Comparison of ENCODE assay signal across 9 cellular contexts in the genomic region with DNA sequence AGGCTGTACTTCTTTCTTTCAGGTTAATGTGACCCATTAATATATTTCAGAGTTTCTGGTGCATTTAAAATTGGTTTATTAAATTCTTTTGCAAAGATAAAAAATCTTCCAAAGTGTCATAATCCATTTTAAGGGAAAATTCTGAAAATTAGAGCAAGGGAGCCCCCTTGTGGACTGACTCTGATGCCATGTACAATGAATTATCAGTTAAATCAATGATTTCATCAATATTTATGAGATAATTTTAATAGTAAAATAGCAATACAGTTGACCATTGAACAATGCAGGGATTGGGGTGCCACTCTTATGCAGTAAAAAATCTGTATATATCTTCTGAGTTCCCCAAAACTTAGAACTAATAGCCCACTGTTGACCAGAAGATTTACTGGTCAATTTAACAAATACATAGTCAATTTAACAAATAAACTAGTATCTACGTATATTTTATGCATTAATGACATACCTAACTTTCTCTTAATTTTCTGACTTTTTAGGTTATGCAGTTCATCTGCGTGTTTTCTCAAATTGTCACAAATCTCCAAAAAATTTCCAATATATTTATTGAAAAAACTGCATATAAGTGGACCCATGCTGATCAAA.
A peak's percentile ranks its signal among the peaks of the same experiment; 100 is the strongest.
DNase-seq lines count a peak whose midpoint lies in the region; TF ChIP-seq lines count a peak whose summit lies in the region.
"Had no signal": no experiment of that assay in that cellular context is flagged by ENCODE, and none has a peak within 500 bp of the region (broad histone marks: within the 10 kb centered on the region; RNA-seq: fewer than 3 reads in every experiment).

No MANE protein-coding gene starts in this region.

- H3K27ac Mint-ChIP-seq in brain (no peak overlapping the region), mesothelial cell of epicardium (no peak overlapping the region)
- H3K27ac Mint-ChIP-seq: IgD-negative memory B cell had no signal

- H3K4me1 Mint-ChIP-seq in brain (peaks cover 7% of the 10 kb centered on the region), mesothelial cell of epicardium (peaks cover 11% of the 10 kb centered on the region)
- H3K4me1 Mint-ChIP-seq: IgD-negative memory B cell had no signal

- H3K4me3 Mint-ChIP-seq in brain = no peak overlapping the region
- no peak overlapping the region for H3K4me3 Mint-ChIP-seq in mesothelial cell of epicardium
- H3K4me3 Mint-ChIP-seq: IgD-negative memory B cell had no signal

- H3K36me3 Mint-ChIP-seq in brain (no peaks in the 10 kb centered on the region), mesothelial cell of epicardium (no peaks in the 10 kb centered on the region)
- H3K36me3 Mint-ChIP-seq: IgD-negative memory B cell had no signal

- DNase-seq in COLO668 (lab: John Stamatoyannopoulos, UW; ENCODE audit: unreplicated experiment) (peak; percentile 28), HT-29 (ENCODE audit: low spot score) (peak; percentile 55), mesothelial cell of epicardium (ENCODE audit: low spot score in 2 of 2, unreplicated experiment in 2 of 2) (no peak), ecto neural progenitor cell (ENCODE audit: low spot score) (no peak), NCI-H128 (lab: John Stamatoyannopoulos, UW; ENCODE audit: unreplicated experiment) (no peak), iPS-NIHi7 (ENCODE audit: extremely low spot score) (no peak)
- no peak for DNase-seq in stimulated activated CD4-positive, alpha-beta T cell treated with anti-CD3 and anti-CD28 coated beads, Interleukin-4, amount 100 ng/mL, for 24 hours

- TF ChIP-seq CTCF in brain (conservative IDR thresholded peaks at IDR 0.05) (peak; percentile 84 to 94), mesothelial cell of epicardium (IDR thresholded peaks at IDR 0.05; ENCODE audit: unreplicated experiment) (peak; percentile 85)

- H3K9me3 Mint-ChIP-seq in brain (peaks cover 0 to 8% (median 0%) of the 10 kb centered on the region in 5 experiments), mesothelial cell of epicardium (peaks cover 9% of the 10 kb centered on the region)

- peaks cover 4% of the 10 kb centered on the region for H3K27me3 Mint-ChIP-seq in brain
- H3K27me3 Mint-ChIP-seq in mesothelial cell of epicardium (ENCODE audit: low read depth) = no peaks in the 10 kb centered on the region
- H3K27me3 Mint-ChIP-seq: IgD-negative memory B cell had no signal

Comparison
In these comparisons a context has a peak if more than half of its experiments do, and no peak if none do; other contexts are left out.
1. DNase-seq: peak in COLO668 (single experiment) and HT-29 (single experiment); none in mesothelial cell of epicardium (0 of 2), ecto neural progenitor cell (single experiment), NCI-H128 (single experiment), stimulated activated CD4-positive, alpha-beta T cell treated with anti-CD3 and anti-CD28 coated beads, Interleukin-4, amount 100 ng/mL, for 24 hours (single experiment) and iPS-NIHi7 (single experiment).